ENCODE assay signal across 9 cellular contexts in the genomic region with DNA sequence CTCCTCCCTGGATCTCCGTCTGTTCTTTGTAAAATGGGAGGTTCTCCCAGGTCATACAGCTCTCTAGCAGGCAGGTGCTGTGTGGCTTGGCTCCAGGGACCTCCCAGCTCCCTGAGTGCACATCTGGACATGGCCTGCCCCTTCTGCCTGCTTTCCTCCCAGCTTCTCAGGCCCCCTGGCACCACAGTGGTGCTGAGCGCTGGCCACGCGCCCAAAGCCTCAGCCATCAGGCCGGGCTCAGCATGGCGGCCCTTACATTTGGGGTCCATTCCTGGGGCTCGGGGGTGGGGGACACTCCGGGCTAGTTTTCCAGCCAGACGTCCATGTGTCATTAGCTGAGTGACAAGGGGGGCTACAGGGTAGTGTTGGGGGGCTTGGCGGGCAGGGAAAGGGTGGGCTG.
DNase-seq lines count a peak whose midpoint lies in the region; ATAC-seq and TF ChIP-seq lines count a peak whose summit lies in the region.
"Had no signal": no experiment of that assay in that cellular context is flagged by ENCODE, and none has a peak within 500 bp of the region (broad histone marks: within the 10 kb centered on the region; RNA-seq: fewer than 3 reads in every experiment).

No MANE protein-coding gene starts in this region.

- peak overlapping the region; percentile 12; the same call in 1 of the 2 replicates for H3K27ac ChIP-seq in C4-2B
- H3K27ac ChIP-seq in KMS-11 = no peak overlapping the region
- peak overlapping the region in 56 of 59 donors; percentile 10 to 91 (median 78) for H3K27ac ChIP-seq in dorsolateral prefrontal cortex

- no peaks in the 10 kb centered on the region for H3K36me3 ChIP-seq in KMS-11 (ENCODE audit: insufficient read depth)

- no peak overlapping the region for H3K9ac ChIP-seq in KMS-11

- TF ChIP-seq CTCF in C4-2B (conservative IDR thresholded peaks at IDR 0.05) (no peak), KMS-11 (conservative IDR thresholded peaks at IDR 0.05; ENCODE audit: low read depth, low read length) (no peak), dorsolateral prefrontal cortex (IDR thresholded peaks at IDR 0.05 in 54 of 56, conservative IDR thresholded peaks at IDR 0.05 in 2 of 56; ENCODE audit: low read depth in 1 of 56, partially characterized antibody in 56 of 56) (no peak)

- intact Hi-C loops in dorsolateral prefrontal cortex (cut with DNase I) = loop anchor here (2.0 to 10.0 kb wide), 3 partner anchors 125 to 399 kb away; a partner anchor contains a TSS

- peaks cover 16% of the 10 kb centered on the region; the same call in 1 of the 2 replicates for H3K27me3 ChIP-seq in KMS-11 (ENCODE audit: insufficient read depth, low read depth)
- H3K27me3 ChIP-seq in dorsolateral prefrontal cortex = no peaks in the 10 kb centered on the region

- H4K20me1 ChIP-seq in KMS-11 (ENCODE audit: insufficient read depth) = no peaks in the 10 kb centered on the region

- H3K4me2 ChIP-seq in KMS-11 = peak overlapping the region; percentile 24; the same call in 1 of the 2 replicates

- ATAC-seq in GM21619 (IDR thresholded peaks at IDR 0.05; ENCODE audit: unreplicated experiment) = no peak

- H3K4me3 ChIP-seq in KMS-11 (IDR thresholded peaks at IDR 0.05; ENCODE audit: insufficient read depth, low read depth, low read length) (no peak overlapping the region), dorsolateral prefrontal cortex (peak overlapping the region in 20 of 59 donors; percentile 3 to 50 (median 24))

- H2AFZ ChIP-seq in KMS-11 (ENCODE audit: low read depth) = peak overlapping the region; percentile 82; the same call in 1 of the 2 replicates

- no peaks in the 10 kb centered on the region for H3K4me1 ChIP-seq in KMS-11 (ENCODE audit: low read depth, poor library complexity, severe bottlenecking)

- peak; percentile 46 for DNase-seq in NCI-H69 (lab: John Stamatoyannopoulos, UW)
- DNase-seq in dorsolateral prefrontal cortex = no peak
- no peak for DNase-seq in GOT3 (lab: John Stamatoyannopoulos, UW)
- DNase-seq in GM19238 (ENCODE audit: insufficient read length, low spot score) = no peak
- DNase-seq in activated naive CD4-positive, alpha-beta T cell (lab: John Stamatoyannopoulos, UW) = no peak
- DNase-seq: DMS79 had no signal

- H3K79me2 ChIP-seq in KMS-11 (ENCODE audit: insufficient read depth, low read depth) = no peaks in the 10 kb centered on the region
